ENCODE assay signal across 16 cellular contexts in genomic region chr1:89993541-89993940, GRCh38. TPM values are rescaled to one million over a fixed set of nuclear protein-coding genes. Genes with fewer than 3 reads are reported as not detected.
DNase-seq lines count a peak whose midpoint lies in the region; ATAC-seq and TF ChIP-seq lines count a peak whose summit lies in the region.
"Had no signal": no experiment of that assay in that cellular context is flagged by ENCODE, and none has a peak within 500 bp of the region (broad histone marks: within the 10 kb centered on the region; RNA-seq: fewer than 3 reads in every experiment).

No MANE protein-coding gene starts in this region.

- no peaks in the 10 kb centered on the region for H3K27me3 ChIP-seq in CD4-positive, alpha-beta memory T cell (ENCODE audit: insufficient read depth, low read length)
- H3K27me3 ChIP-seq: BE2C, MG63 had no signal

- no peak for TF ChIP-seq CTCF in activated CD8-positive, alpha-beta T cell treated with anti-CD3 and anti-CD28 coated beads for 36 hours (IDR thresholded peaks at IDR 0.05)

- no peaks in the 10 kb centered on the region for H3K9me3 Mint-ChIP-seq in activated CD8-positive, alpha-beta T cell treated with anti-CD3 and anti-CD28 coated beads for 36 hours
- H3K9me3 Mint-ChIP-seq in activated CD8-positive, alpha-beta T cell treated with anti-CD3 and anti-CD28 coated beads, Interleukin-2, amount 10 ng/mL, durations not matched to agents 7 days and 5 days (ENCODE audit: insufficient read depth) = no peaks in the 10 kb centered on the region
- no peaks in the 10 kb centered on the region for H3K9me3 Mint-ChIP-seq in CD4-positive, alpha-beta memory T cell
- H3K9me3 Mint-ChIP-seq in activated naive CD8-positive, alpha-beta T cell treated with anti-CD3 and anti-CD28 coated beads for 36 hours = no peaks in the 10 kb centered on the region
- H3K9me3 Mint-ChIP-seq in naive thymus-derived CD8-positive, alpha-beta T cell = no peaks in the 10 kb centered on the region

- peaks cover 29% of the 10 kb centered on the region for H3K4me1 ChIP-seq in CD4-positive, alpha-beta memory T cell (ENCODE audit: insufficient read depth, low read length)
- H3K4me1 ChIP-seq: BE2C had no signal

- H3K27ac Mint-ChIP-seq in activated CD8-positive, alpha-beta T cell treated with anti-CD3 and anti-CD28 coated beads for 36 hours = no peak overlapping the region
- no peak overlapping the region for H3K27ac Mint-ChIP-seq in activated CD8-positive, alpha-beta T cell treated with anti-CD3 and anti-CD28 coated beads, Interleukin-2, amount 10 ng/mL, durations not matched to agents 7 days and 5 days
- H3K27ac Mint-ChIP-seq in CD4-positive, alpha-beta memory T cell = peak overlapping the region in 2 of 7 donors; percentile 73 to 87
- no peak overlapping the region for H3K27ac Mint-ChIP-seq in activated naive CD8-positive, alpha-beta T cell treated with anti-CD3 and anti-CD28 coated beads for 36 hours
- H3K27ac Mint-ChIP-seq in naive thymus-derived CD8-positive, alpha-beta T cell = peak overlapping the region in 5 of 10 donors; percentile 41 to 89 (median 65)

- H3K9me3 ChIP-seq in CD4-positive, alpha-beta memory T cell (ENCODE audit: control insufficient read depth in 1 of 2, low read length in 2 of 2) = no peaks in the 10 kb centered on the region
- H3K9me3 ChIP-seq: A549, BE2C, MG63 had no signal

- CTCF ChIA-PET in activated CD8-positive, alpha-beta T cell treated with anti-CD3 and anti-CD28 coated beads for 36 hours (lab: Charles Lee) = interaction anchor here (0.9 to 1.2 kb wide), 3 partner anchors 148 to 510 kb away, joined by 3 read pairs; no protein-coding TSS in a partner anchor
- CTCF ChIA-PET in activated CD8-positive, alpha-beta T cell treated with anti-CD3 and anti-CD28 coated beads, Interleukin-2, amount 10 ng/mL, durations not matched to agents 7 days and 5 days (lab: Charles Lee) = no interaction called here
- CTCF ChIA-PET in CD4-positive, alpha-beta memory T cell (lab: Charles Lee; ENCODE audit: partially characterized antibody) = no interaction called here

- peaks cover 3% of the 10 kb centered on the region for H3K36me3 ChIP-seq in CD4-positive, alpha-beta memory T cell (ENCODE audit: insufficient read depth, low read length)

- POLR2A ChIA-PET in activated CD8-positive, alpha-beta T cell treated with anti-CD3 and anti-CD28 coated beads for 36 hours (lab: Charles Lee) = interaction anchor here (0.5 to 1.5 kb wide), 4 partner anchors 147 to 427 kb away, joined by 3 to 4 read pairs (median 3); no protein-coding TSS in a partner anchor
- POLR2A ChIA-PET in activated CD8-positive, alpha-beta T cell treated with anti-CD3 and anti-CD28 coated beads, Interleukin-2, amount 10 ng/mL, durations not matched to agents 7 days and 5 days (lab: Charles Lee) = interaction anchor here (0.8 to 1.0 kb wide), 2 partner anchors 192 to 231 kb away, joined by 3 read pairs; no protein-coding TSS in a partner anchor
- POLR2A ChIA-PET in CD4-positive, alpha-beta memory T cell (lab: Charles Lee; ENCODE audit: partially characterized antibody) = interaction anchor here (1.1 to 1.2 kb wide), 2 partner anchors 150 to 1103 kb away, joined by 3 read pairs; partner anchors contain the start of gene GTF2B
- POLR2A ChIA-PET in naive thymus-derived CD8-positive, alpha-beta T cell (lab: Charles Lee) = interaction anchor here (2.0 kb wide), 1 partner anchor 150 kb away, joined by 5 read pairs; no protein-coding TSS in a partner anchor

- DNase-seq in activated CD8-positive, alpha-beta T cell treated with anti-CD3 and anti-CD28 coated beads for 36 hours = no peak
- no peak for DNase-seq in activated CD8-positive, alpha-beta T cell treated with anti-CD3 and anti-CD28 coated beads, Interleukin-2, amount 10 ng/mL, durations not matched to agents 7 days and 5 days
- DNase-seq in CD4-positive, alpha-beta memory T cell = no peak
- no peak for DNase-seq in activated naive CD8-positive, alpha-beta T cell treated with anti-CD3 and anti-CD28 coated beads for 36 hours
- DNase-seq in naive thymus-derived CD8-positive, alpha-beta T cell = no peak
- DNase-seq: activated effector memory CD4-positive, alpha-beta T cell treated with anti-CD3 and anti-CD28 coated beads, Interleukin-2, amount 50 U/mL, for 16 hours; BE2C; MG63; NCI-H1417 treated with DMSO at 0.1 percent for 48 hours; NCI-H2107; NCI-H510A treated with DMSO at 0.1 percent for 48 hours had no signal

- peak overlapping the region; percentile 14 for H3K4me3 Mint-ChIP-seq in activated CD8-positive, alpha-beta T cell treated with anti-CD3 and anti-CD28 coated beads for 36 hours
- no peak overlapping the region for H3K4me3 Mint-ChIP-seq in activated CD8-positive, alpha-beta T cell treated with anti-CD3 and anti-CD28 coated beads, Interleukin-2, amount 10 ng/mL, durations not matched to agents 7 days and 5 days
- peak overlapping the region in 6 of 8 donors; percentile 5 to 75 (median 60) for H3K4me3 Mint-ChIP-seq in CD4-positive, alpha-beta memory T cell
- peak overlapping the region; percentile 65 for H3K4me3 Mint-ChIP-seq in activated naive CD8-positive, alpha-beta T cell treated with anti-CD3 and anti-CD28 coated beads for 36 hours
- peak overlapping the region in 9 of 10 donors; percentile 38 to 86 (median 57) for H3K4me3 Mint-ChIP-seq in naive thymus-derived CD8-positive, alpha-beta T cell

- H3K36me3 Mint-ChIP-seq in activated CD8-positive, alpha-beta T cell treated with anti-CD3 and anti-CD28 coated beads for 36 hours (ENCODE audit: low read depth) = peaks cover 17% of the 10 kb centered on the region
- peaks cover 8% of the 10 kb centered on the region for H3K36me3 Mint-ChIP-seq in activated CD8-positive, alpha-beta T cell treated with anti-CD3 and anti-CD28 coated beads, Interleukin-2, amount 10 ng/mL, durations not matched to agents 7 days and 5 days (ENCODE audit: low read depth)
- H3K36me3 Mint-ChIP-seq in CD4-positive, alpha-beta memory T cell = peaks cover 4 to 13% of the 10 kb centered on the region in 2 donors
- H3K36me3 Mint-ChIP-seq in activated naive CD8-positive, alpha-beta T cell treated with anti-CD3 and anti-CD28 coated beads for 36 hours = peaks cover 15% of the 10 kb centered on the region
- H3K36me3 Mint-ChIP-seq in naive thymus-derived CD8-positive, alpha-beta T cell = peaks cover 0 to 9% (median 4%) of the 10 kb centered on the region in 3 donors

- H3K4me1 Mint-ChIP-seq in activated CD8-positive, alpha-beta T cell treated with anti-CD3 and anti-CD28 coated beads for 36 hours (ENCODE audit: low read depth) = peaks cover 38% of the 10 kb centered on the region
- H3K4me1 Mint-ChIP-seq in activated CD8-positive, alpha-beta T cell treated with anti-CD3 and anti-CD28 coated beads, Interleukin-2, amount 10 ng/mL, durations not matched to agents 7 days and 5 days (ENCODE audit: low read depth) = peaks cover 25% of the 10 kb centered on the region
- peaks cover 16 to 36% (median 26%) of the 10 kb centered on the region in 4 donors for H3K4me1 Mint-ChIP-seq in CD4-positive, alpha-beta memory T cell
- H3K4me1 Mint-ChIP-seq in activated naive CD8-positive, alpha-beta T cell treated with anti-CD3 and anti-CD28 coated beads for 36 hours = peaks cover 21% of the 10 kb centered on the region
- peaks cover 11 to 34% (median 31%) of the 10 kb centered on the region in 4 donors for H3K4me1 Mint-ChIP-seq in naive thymus-derived CD8-positive, alpha-beta T cell

- no peak overlapping the region for H3K27ac ChIP-seq in CD4-positive, alpha-beta memory T cell (ENCODE audit: low read depth, low read length)

- peaks cover 4% of the 10 kb centered on the region for H3K27me3 Mint-ChIP-seq in activated CD8-positive, alpha-beta T cell treated with anti-CD3 and anti-CD28 coated beads for 36 hours
- H3K27me3 Mint-ChIP-seq in activated CD8-positive, alpha-beta T cell treated with anti-CD3 and anti-CD28 coated beads, Interleukin-2, amount 10 ng/mL, durations not matched to agents 7 days and 5 days (ENCODE audit: low read depth) = peaks cover 18% of the 10 kb centered on the region
- H3K27me3 Mint-ChIP-seq in CD4-positive, alpha-beta memory T cell = no peaks in the 10 kb centered on the region
- no peaks in the 10 kb centered on the region for H3K27me3 Mint-ChIP-seq in activated naive CD8-positive, alpha-beta T cell treated with anti-CD3 and anti-CD28 coated beads for 36 hours
- H3K27me3 Mint-ChIP-seq in naive thymus-derived CD8-positive, alpha-beta T cell = peaks cover 0 to 4% (median 0%) of the 10 kb centered on the region in 5 donors

- intact Hi-C loops in activated CD8-positive, alpha-beta T cell treated with anti-CD3 and anti-CD28 coated beads for 36 hours (cut with micrococcal nuclease) = loop anchor here (10.0 kb wide), 1 partner anchor 509 kb away; no protein-coding TSS in a partner anchor
- intact Hi-C loops in CD4-positive, alpha-beta memory T cell (cut with micrococcal nuclease) = loop anchor here (10.0 kb wide), 1 partner anchor 389 kb away; no protein-coding TSS in a partner anchor

- ATAC-seq in activated CD8-positive, alpha-beta T cell treated with anti-CD3 and anti-CD28 coated beads for 36 hours = no peak
- ATAC-seq in activated CD8-positive, alpha-beta T cell treated with anti-CD3 and anti-CD28 coated beads, Interleukin-2, amount 10 ng/mL, durations not matched to agents 7 days and 5 days = no peak
- ATAC-seq in naive thymus-derived CD8-positive, alpha-beta T cell = no peak
- ATAC-seq in GM21390 (IDR thresholded peaks at IDR 0.05; ENCODE audit: unreplicated experiment) (no peak), HG03342 (IDR thresholded peaks at IDR 0.05; ENCODE audit: unreplicated experiment) (no peak), HG03139 (IDR thresholded peaks at IDR 0.05; ENCODE audit: unreplicated experiment) (no peak)
- ATAC-seq: A549; activated CD4-positive, alpha-beta T cell treated with anti-CD3 and anti-CD28 coated beads for 36 hours had no signal

- H3K4me3 ChIP-seq in CD4-positive, alpha-beta memory T cell (ENCODE audit: low read length in 2 of 2) = no peak overlapping the region

RNA-seq across cellular contexts. Expression of gene ZNF326, which starts 1.4 kb away (rescaled TPM):
- total RNA-seq in activated CD8-positive, alpha-beta T cell treated with anti-CD3 and anti-CD28 coated beads for 36 hours = 10 to 100 TPM; 21.1 to 21.4 TPM
- total RNA-seq in activated CD8-positive, alpha-beta T cell treated with anti-CD3 and anti-CD28 coated beads, Interleukin-2, amount 10 ng/mL, durations not matched to agents 7 days and 5 days = 10 to 100 TPM; 18.1 TPM
- total RNA-seq in CD4-positive, alpha-beta memory T cell = 10 to 100 TPM; 17.4 to 20.6 TPM
- polyA plus RNA-seq in CD4-positive, alpha-beta memory T cell = 1 to 10 TPM; 2.1 to 4.3 TPM
- 10 to 100 TPM; 26.8 to 28.1 TPM for total RNA-seq in activated naive CD8-positive, alpha-beta T cell treated with anti-CD3 and anti-CD28 coated beads for 36 hours
- total RNA-seq in naive thymus-derived CD8-positive, alpha-beta T cell = 10 to 100 TPM; 26.5 to 27.3 TPM
- polyA plus RNA-seq in naive thymus-derived CD8-positive, alpha-beta T cell = 1 to 10 TPM; 4.3 to 6.0 (median 5.1) TPM
